17 cellular contexts compared by ENCODE assay signal in genomic region chr15:58380280-58380945, GRCh38.
"Had no signal": no experiment of that assay in that cellular context is flagged by ENCODE, and none has a peak within 500 bp of the region (broad histone marks: within the 10 kb centered on the region; RNA-seq: fewer than 3 reads in every experiment).

No MANE protein-coding gene starts in this region.

- H3K27me3 ChIP-seq: spleen, testis, upper lobe of left lung had no signal

- H3K27ac ChIP-seq: lower lobe of right lung, spleen, testis, upper lobe of left lung had no signal

- H3K9me3 ChIP-seq: testis had no signal

- H3K27ac Mint-ChIP-seq: activated naive CD4-positive, alpha-beta T cell treated with anti-CD3 and anti-CD28 coated beads, Interleukin-2, amount 50 U/mL, for 24 hours; effector memory CD8-positive, alpha-beta T cell; T-cell; T-helper 2 cell treated with Interferon-gamma antibody and Interleukin-4, amounts not matched to agents 5 μg/mL and 100 μg/mL, for 36 hours had no signal

- H3K4me3 ChIP-seq: lower lobe of right lung, spleen, testis, upper lobe of left lung had no signal

- H3K4me1 ChIP-seq: lower lobe of right lung, spleen, testis, upper lobe of left lung had no signal

- H3K4me3 Mint-ChIP-seq: activated naive CD4-positive, alpha-beta T cell treated with anti-CD3 and anti-CD28 coated beads, Interleukin-2, amount 50 U/mL, for 24 hours; brain; effector memory CD8-positive, alpha-beta T cell; naive thymus-derived CD8-positive, alpha-beta T cell; T-cell; T-helper 2 cell treated with Interferon-gamma antibody and Interleukin-4, amounts not matched to agents 5 μg/mL and 100 μg/mL, for 36 hours had no signal

- H3K9me3 Mint-ChIP-seq: activated naive CD4-positive, alpha-beta T cell treated with anti-CD3 and anti-CD28 coated beads, Interleukin-2, amount 50 U/mL, for 24 hours; effector memory CD8-positive, alpha-beta T cell; T-cell had no signal

- H3K36me3 ChIP-seq: lower lobe of right lung, spleen, upper lobe of left lung had no signal

- H3K36me3 Mint-ChIP-seq: activated naive CD4-positive, alpha-beta T cell treated with anti-CD3 and anti-CD28 coated beads, Interleukin-2, amount 50 U/mL, for 24 hours; brain; T-cell had no signal

- DNase-seq: activated CD4-positive, alpha-beta T cell treated with anti-CD3 and anti-CD28 coated beads for 1 hour; activated gamma-delta T cell treated with Interleukin-2 at 50 U/mL for 16 hours; activated T-cell treated with anti-CD3 and anti-CD28 coated beads, Interleukin-2, amount 50 U/mL, for 1 hour; anterior cingulate cortex; effector memory CD8-positive, alpha-beta T cell; foreskin fibroblast; lower lobe of right lung; naive thymus-derived CD8-positive, alpha-beta T cell; spleen; stimulated activated CD4-positive, alpha-beta T cell treated with anti-CD3 and anti-CD28 coated beads, Interleukin-4, amount 100 ng/mL, for 1 hour; stimulated activated naive CD4-positive, alpha-beta T cell; T-cell; testis; upper lobe of left lung had no signal

- ATAC-seq: effector memory CD8-positive, alpha-beta T cell; lower lobe of right lung; naive thymus-derived CD8-positive, alpha-beta T cell; T-cell had no signal

- H3K27me3 Mint-ChIP-seq: activated naive CD4-positive, alpha-beta T cell treated with anti-CD3 and anti-CD28 coated beads, Interleukin-2, amount 50 U/mL, for 24 hours had no signal
